30 cellular contexts compared by ENCODE assay signal in genomic region chr5:573976-574375, GRCh38. TPM values are rescaled to one million over a fixed set of nuclear protein-coding genes. Genes with fewer than 3 reads are reported as not detected.
DNase-seq lines count a peak whose midpoint lies in the region; ATAC-seq and TF ChIP-seq lines count a peak whose summit lies in the region.
"Had no signal": no experiment of that assay in that cellular context is flagged by ENCODE, and none has a peak within 500 bp of the region (broad histone marks: within the 10 kb centered on the region; RNA-seq: fewer than 3 reads in every experiment).

No MANE protein-coding gene starts in this region.

- H3K4me1 Mint-ChIP-seq in activated CD4-positive, alpha-beta T cell treated with anti-CD3 and anti-CD28 coated beads, Interleukin-2, amount 10 ng/mL, durations not matched to agents 24 days and 14 days = no peaks in the 10 kb centered on the region
- H3K4me1 Mint-ChIP-seq in activated CD8-positive, alpha-beta T cell treated with anti-CD3 and anti-CD28 coated beads, Interleukin-2, amount 10 ng/mL, durations not matched to agents 7 days and 5 days (ENCODE audit: low read depth) = no peaks in the 10 kb centered on the region
- H3K4me1 Mint-ChIP-seq: activated CD4-positive, alpha-beta memory T cell treated with anti-CD3 and anti-CD28 coated beads, Interleukin-2, amount 10 ng/mL, durations not matched to agents 7 days and 5 days; activated naive CD8-positive, alpha-beta T cell treated with anti-CD3 and anti-CD28 coated beads for 36 hours had no signal

- no peak overlapping the region for H3K4me3 ChIP-seq in tibial artery
- H3K4me3 ChIP-seq: BLaER1 treated with 17β-estradiol and CSF1 and Interleukin-3, amounts not matched to agents 10 nM and 100 nM; colonic mucosa; heart left ventricle; suprapubic skin had no signal

- peaks cover 0 to 27% of the 10 kb centered on the region in 2 donors for H3K27me3 ChIP-seq in tibial artery

- H3K9me3 ChIP-seq in tibial artery = peaks cover 0 to 17% (median 12%) of the 10 kb centered on the region in 3 donors
- H3K9me3 ChIP-seq: colonic mucosa, suprapubic skin had no signal

- no peak for ATAC-seq in activated CD8-positive, alpha-beta T cell treated with anti-CD3 and anti-CD28 coated beads, Interleukin-2, amount 10 ng/mL, durations not matched to agents 7 days and 5 days
- ATAC-seq: activated CD4-positive, CD25-positive, alpha-beta regulatory T cell treated with anti-CD3 and anti-CD28 coated beads, Interleukin-2, amount 50 U/mL, for 24 hours; effector memory CD8-positive, alpha-beta T cell; esophagus mucosa; heart left ventricle; stimulated activated naive B cell treated with anti-CD40 and anti-IgM and Interleukin-4, amounts not matched to agents 10 μg/mL and 1 μg/mL and 100 μg/mL, for 72 hours had no signal

- intact Hi-C loops in activated CD4-positive, alpha-beta T cell treated with anti-CD3 and anti-CD28 coated beads, Interleukin-2, amount 10 ng/mL, durations not matched to agents 24 days and 14 days (cut with micrococcal nuclease) = no loop called here
- intact Hi-C loops in tibial artery (cut with DNase I; ENCODE audit: low total_unique reads) = no loop called here

- peaks cover 1% of the 10 kb centered on the region for H3K36me3 Mint-ChIP-seq in activated CD4-positive, alpha-beta T cell treated with anti-CD3 and anti-CD28 coated beads, Interleukin-2, amount 10 ng/mL, durations not matched to agents 24 days and 14 days (ENCODE audit: low read depth)
- H3K36me3 Mint-ChIP-seq in activated CD8-positive, alpha-beta T cell treated with anti-CD3 and anti-CD28 coated beads, Interleukin-2, amount 10 ng/mL, durations not matched to agents 7 days and 5 days (ENCODE audit: low read depth) = peaks cover 2% of the 10 kb centered on the region

- no peak overlapping the region for H3K4me3 Mint-ChIP-seq in activated CD4-positive, alpha-beta T cell treated with anti-CD3 and anti-CD28 coated beads, Interleukin-2, amount 10 ng/mL, durations not matched to agents 24 days and 14 days
- no peak overlapping the region for H3K4me3 Mint-ChIP-seq in activated CD8-positive, alpha-beta T cell treated with anti-CD3 and anti-CD28 coated beads, Interleukin-2, amount 10 ng/mL, durations not matched to agents 7 days and 5 days
- H3K4me3 Mint-ChIP-seq: activated CD4-positive, alpha-beta memory T cell treated with anti-CD3 and anti-CD28 coated beads, Interleukin-2, amount 10 ng/mL, durations not matched to agents 7 days and 5 days; activated naive CD8-positive, alpha-beta T cell treated with anti-CD3 and anti-CD28 coated beads for 36 hours; effector memory CD8-positive, alpha-beta T cell; stimulated activated naive B cell treated with anti-CD40 and anti-IgM and Interleukin-4, amounts not matched to agents 10 μg/mL and 1 μg/mL and 100 μg/mL, for 72 hours had no signal

- H3K27ac ChIP-seq in tibial artery = no peak overlapping the region
- H3K27ac ChIP-seq: BLaER1 treated with 17β-estradiol and CSF1 and Interleukin-3, amounts not matched to agents 10 nM and 100 nM; colonic mucosa; heart left ventricle; RWPE1; suprapubic skin had no signal

- DNase-seq in DMS153 (lab: John Stamatoyannopoulos, UW) (peak; percentile 27), DMS79 treated with DMSO at 0.1 percent for 48 hours (lab: John Stamatoyannopoulos, UW) (peak; percentile 76), NCI-H69 (lab: John Stamatoyannopoulos, UW) (peak; percentile 85), left kidney (ENCODE audit: low read depth, low spot score) (peak; percentile 24), tibial artery (no peak)
- DNase-seq in activated CD4-positive, alpha-beta T cell treated with anti-CD3 and anti-CD28 coated beads, Interleukin-2, amount 10 ng/mL, durations not matched to agents 24 days and 14 days = no peak
- DNase-seq in activated CD8-positive, alpha-beta T cell treated with anti-CD3 and anti-CD28 coated beads, Interleukin-2, amount 10 ng/mL, durations not matched to agents 7 days and 5 days = no peak
- DNase-seq: activated CD4-positive, alpha-beta memory T cell treated with anti-CD3 and anti-CD28 coated beads, Interleukin-2, amount 10 ng/mL, durations not matched to agents 7 days and 5 days; activated effector memory CD4-positive, alpha-beta T cell treated with anti-CD3 and anti-CD28 coated beads, Interleukin-2, amount 50 U/mL, for 16 hours; activated naive CD8-positive, alpha-beta T cell treated with anti-CD3 and anti-CD28 coated beads for 36 hours; activated T-cell treated with anti-CD3 and anti-CD28 coated beads, Interleukin-2, amount 50 U/mL, for 1 hour; aorta; Caco-2; colonic mucosa; effector memory CD8-positive, alpha-beta T cell; EL; foreskin fibroblast; heart left ventricle; Kasumi-1; kidney glomerular epithelial cell; MV-4-11; NCI-H82; posterior cingulate gyrus; stimulated activated CD4-positive, alpha-beta T cell treated with anti-CD3 and anti-CD28 coated beads, Interleukin-15, amount 100 ng/mL, for 24 hours; stimulated activated naive B cell treated with anti-CD40 and anti-IgM and Interleukin-4, amounts not matched to agents 10 μg/mL and 1 μg/mL and 100 μg/mL, for 72 hours had no signal

- peaks cover 17% of the 10 kb centered on the region for H3K27me3 Mint-ChIP-seq in activated CD4-positive, alpha-beta T cell treated with anti-CD3 and anti-CD28 coated beads, Interleukin-2, amount 10 ng/mL, durations not matched to agents 24 days and 14 days
- H3K27me3 Mint-ChIP-seq in activated CD8-positive, alpha-beta T cell treated with anti-CD3 and anti-CD28 coated beads, Interleukin-2, amount 10 ng/mL, durations not matched to agents 7 days and 5 days (ENCODE audit: low read depth) = peaks cover 24% of the 10 kb centered on the region

- H3K27ac Mint-ChIP-seq in activated CD4-positive, alpha-beta T cell treated with anti-CD3 and anti-CD28 coated beads, Interleukin-2, amount 10 ng/mL, durations not matched to agents 24 days and 14 days = no peak overlapping the region
- no peak overlapping the region for H3K27ac Mint-ChIP-seq in activated CD8-positive, alpha-beta T cell treated with anti-CD3 and anti-CD28 coated beads, Interleukin-2, amount 10 ng/mL, durations not matched to agents 7 days and 5 days
- H3K27ac Mint-ChIP-seq: activated CD4-positive, alpha-beta memory T cell treated with anti-CD3 and anti-CD28 coated beads, Interleukin-2, amount 10 ng/mL, durations not matched to agents 7 days and 5 days; activated naive CD8-positive, alpha-beta T cell treated with anti-CD3 and anti-CD28 coated beads for 36 hours; effector memory CD8-positive, alpha-beta T cell; stimulated activated naive B cell treated with anti-CD40 and anti-IgM and Interleukin-4, amounts not matched to agents 10 μg/mL and 1 μg/mL and 100 μg/mL, for 72 hours had no signal

- H3K36me3 ChIP-seq in tibial artery = no peaks in the 10 kb centered on the region
- H3K36me3 ChIP-seq: BLaER1 treated with 17β-estradiol and CSF1 and Interleukin-3, amounts not matched to agents 10 nM and 100 nM; colonic mucosa; heart left ventricle; suprapubic skin had no signal

- no peaks in the 10 kb centered on the region for H3K9me3 Mint-ChIP-seq in activated CD4-positive, alpha-beta T cell treated with anti-CD3 and anti-CD28 coated beads, Interleukin-2, amount 10 ng/mL, durations not matched to agents 24 days and 14 days
- peaks cover 15% of the 10 kb centered on the region for H3K9me3 Mint-ChIP-seq in activated CD8-positive, alpha-beta T cell treated with anti-CD3 and anti-CD28 coated beads, Interleukin-2, amount 10 ng/mL, durations not matched to agents 7 days and 5 days (ENCODE audit: insufficient read depth)

- CTCF ChIA-PET in activated CD8-positive, alpha-beta T cell treated with anti-CD3 and anti-CD28 coated beads, Interleukin-2, amount 10 ng/mL, durations not matched to agents 7 days and 5 days (lab: Charles Lee) = interaction anchor here (0.9 kb wide), 1 partner anchor 8 kb away, joined by 3 read pairs; no protein-coding TSS in a partner anchor

- H3K4me1 ChIP-seq in tibial artery = no peaks in the 10 kb centered on the region
- H3K4me1 ChIP-seq: Caco-2, colonic mucosa, heart left ventricle, suprapubic skin had no signal

- TF ChIP-seq CTCF in tibial artery (IDR thresholded peaks at IDR 0.05) = no peak

- POLR2A ChIA-PET in activated CD8-positive, alpha-beta T cell treated with anti-CD3 and anti-CD28 coated beads, Interleukin-2, amount 10 ng/mL, durations not matched to agents 7 days and 5 days (lab: Charles Lee) = no interaction called here

RNA-seq across cellular contexts. Expression of gene CEP72, which starts 38.2 kb away (rescaled TPM):
- 33.2 and 36.0 TPM in 2 replicates for total RNA-seq in activated CD4-positive, alpha-beta T cell treated with anti-CD3 and anti-CD28 coated beads, Interleukin-2, amount 10 ng/mL, durations not matched to agents 24 days and 14 days
- 10 to 100 TPM; 34.4 to 38.6 TPM for total RNA-seq in activated CD8-positive, alpha-beta T cell treated with anti-CD3 and anti-CD28 coated beads, Interleukin-2, amount 10 ng/mL, durations not matched to agents 7 days and 5 days

RNA-seq across cellular contexts. Expression of gene SLC9A3, which starts 49.7 kb away (rescaled TPM):
- 3.0 and 3.3 TPM in 2 replicates for total RNA-seq in activated CD4-positive, alpha-beta T cell treated with anti-CD3 and anti-CD28 coated beads, Interleukin-2, amount 10 ng/mL, durations not matched to agents 24 days and 14 days
- 1 to 10 TPM; 1.6 to 1.9 TPM for total RNA-seq in activated CD8-positive, alpha-beta T cell treated with anti-CD3 and anti-CD28 coated beads, Interleukin-2, amount 10 ng/mL, durations not matched to agents 7 days and 5 days

Comparison
In these comparisons a context has a peak if more than half of its experiments do, and no peak if none do; other contexts are left out.
1. DNase-seq: peak in DMS153 (single experiment), DMS79 treated with DMSO at 0.1 percent for 48 hours (single experiment), NCI-H69 (single experiment) and left kidney (single experiment); none in activated CD4-positive, alpha-beta T cell treated with anti-CD3 and anti-CD28 coated beads, Interleukin-2, amount 10 ng/mL, durations not matched to agents 24 days and 14 days (single experiment), tibial artery (0 of 2) and activated CD8-positive, alpha-beta T cell treated with anti-CD3 and anti-CD28 coated beads, Interleukin-2, amount 10 ng/mL, durations not matched to agents 7 days and 5 days (single experiment).